ENCODE assay signal across 29 cellular contexts in genomic region chr19:40023969-40024368, GRCh38.
"Had no signal": no experiment of that assay in that cellular context is flagged by ENCODE, and none has a peak within 500 bp of the region (broad histone marks: within the 10 kb centered on the region; RNA-seq: fewer than 3 reads in every experiment).

No MANE protein-coding gene starts in this region.

- H3K4me3 ChIP-seq: adrenal gland, body of pancreas, cardiac muscle cell, colonic mucosa had no signal

- H3K27ac Mint-ChIP-seq: activated CD4-positive, alpha-beta memory T cell treated with anti-CD3 and anti-CD28 coated beads for 36 hours; activated CD4-positive, alpha-beta T cell treated with anti-CD3 and anti-CD28 coated beads for 36 hours; activated CD4-positive, alpha-beta T cell treated with anti-CD3 and anti-CD28 coated beads, Interleukin-2, amount 10 ng/mL, durations not matched to agents 24 days and 14 days; activated CD8-positive, alpha-beta memory T cell treated with anti-CD3 and anti-CD28 coated beads, Interleukin-2, amount 10 ng/mL, durations not matched to agents 7 days and 5 days; activated CD8-positive, alpha-beta T cell treated with anti-CD3 and anti-CD28 coated beads, Interleukin-2, amount 10 ng/mL, durations not matched to agents 7 days and 5 days; activated naive CD8-positive, alpha-beta T cell; activated T-helper 1 cell treated with anti-CD3 and anti-CD28 coated beads, Interleukin-12 subunit alpha, Interleukin-12 subunit beta, Interleukin-2, Interleukin-4 antibody, amounts not matched to agents 30 ng/mL and 10 ng/mL and 1 ng/mL, durations not matched to agents 14 hours and 24 hours and 36 hours had no signal

- H3K27me3 ChIP-seq: adrenal gland, body of pancreas, cardiac muscle cell, colonic mucosa had no signal

- H3K4me1 Mint-ChIP-seq: activated CD4-positive, alpha-beta T cell treated with anti-CD3 and anti-CD28 coated beads for 36 hours; activated CD4-positive, alpha-beta T cell treated with anti-CD3 and anti-CD28 coated beads, Interleukin-2, amount 10 ng/mL, durations not matched to agents 24 days and 14 days; activated CD8-positive, alpha-beta memory T cell treated with anti-CD3 and anti-CD28 coated beads, Interleukin-2, amount 10 ng/mL, durations not matched to agents 7 days and 5 days had no signal

- H3K9me3 ChIP-seq: colonic mucosa had no signal

- FAIRE-seq: frontal cortex had no signal

- H3K27me3 Mint-ChIP-seq: activated CD4-positive, alpha-beta memory T cell treated with anti-CD3 and anti-CD28 coated beads for 36 hours; activated CD4-positive, alpha-beta T cell treated with anti-CD3 and anti-CD28 coated beads for 36 hours; activated CD4-positive, alpha-beta T cell treated with anti-CD3 and anti-CD28 coated beads, Interleukin-2, amount 10 ng/mL, durations not matched to agents 24 days and 14 days; activated CD8-positive, alpha-beta memory T cell treated with anti-CD3 and anti-CD28 coated beads, Interleukin-2, amount 10 ng/mL, durations not matched to agents 7 days and 5 days; activated naive CD8-positive, alpha-beta T cell had no signal

- H3K4me3 Mint-ChIP-seq: activated CD4-positive, alpha-beta memory T cell treated with anti-CD3 and anti-CD28 coated beads for 36 hours; activated CD4-positive, alpha-beta T cell treated with anti-CD3 and anti-CD28 coated beads for 36 hours; activated CD4-positive, alpha-beta T cell treated with anti-CD3 and anti-CD28 coated beads, Interleukin-2, amount 10 ng/mL, durations not matched to agents 24 days and 14 days; activated CD8-positive, alpha-beta memory T cell treated with anti-CD3 and anti-CD28 coated beads, Interleukin-2, amount 10 ng/mL, durations not matched to agents 7 days and 5 days; activated CD8-positive, alpha-beta T cell treated with anti-CD3 and anti-CD28 coated beads, Interleukin-2, amount 10 ng/mL, durations not matched to agents 7 days and 5 days; activated naive CD8-positive, alpha-beta T cell; activated T-helper 1 cell treated with anti-CD3 and anti-CD28 coated beads, Interleukin-12 subunit alpha, Interleukin-12 subunit beta, Interleukin-2, Interleukin-4 antibody, amounts not matched to agents 30 ng/mL and 10 ng/mL and 1 ng/mL, durations not matched to agents 14 hours and 24 hours and 36 hours had no signal

- H3K27ac ChIP-seq: adrenal gland, body of pancreas, cardiac muscle cell, colonic mucosa had no signal

- H3K36me3 ChIP-seq: adrenal gland, cardiac muscle cell, colonic mucosa had no signal

- DNase-seq: activated CD4-positive, alpha-beta memory T cell treated with anti-CD3 and anti-CD28 coated beads for 36 hours; activated CD4-positive, alpha-beta T cell treated with anti-CD3 and anti-CD28 coated beads for 36 hours; activated CD4-positive, alpha-beta T cell treated with anti-CD3 and anti-CD28 coated beads, Interleukin-2, amount 10 ng/mL, durations not matched to agents 24 days and 14 days; activated CD4-positive, CD25-positive, alpha-beta regulatory T cell; activated CD4-positive, CD25-positive, alpha-beta regulatory T cell treated with anti-CD3 and anti-CD28 coated beads, Interleukin-2, amount 50 U/mL, for 72 hours; activated CD8-positive, alpha-beta memory T cell treated with anti-CD3 and anti-CD28 coated beads, Interleukin-2, amount 10 ng/mL, durations not matched to agents 7 days and 5 days; activated CD8-positive, alpha-beta memory T cell treated with anti-CD3 and anti-CD28 coated beads, Interleukin-2, amount 50 U/mL, for 4 hours; activated CD8-positive, alpha-beta T cell treated with anti-CD3 and anti-CD28 coated beads, Interleukin-2, amount 10 ng/mL, durations not matched to agents 7 days and 5 days; activated gamma-delta T cell; activated naive CD4-positive, alpha-beta T cell; activated naive CD4-positive, alpha-beta T cell treated with anti-CD3 and anti-CD28 coated beads, Interleukin-2, amount 50 U/mL, for 16 hours; activated T-cell treated with anti-CD3 and anti-CD28 coated beads, Interleukin-2, amount 50 U/mL, for 1 hour; activated T-cell treated with anti-CD3 and anti-CD28 coated beads, Interleukin-2, amount 50 U/mL, for 48 hours; adrenal gland; amygdala; aorta; body of pancreas; central memory CD4-positive, alpha-beta T cell; cerebellar nuclear complex; colonic mucosa; effector CD8-positive, alpha-beta T cell; foreskin fibroblast; head of caudate nucleus; T-helper 2 cell had no signal

- ATAC-seq: activated CD4-positive, alpha-beta T cell treated with anti-CD3 and anti-CD28 coated beads for 36 hours; activated CD8-positive, alpha-beta memory T cell treated with anti-CD3 and anti-CD28 coated beads, Interleukin-2, amount 10 ng/mL, durations not matched to agents 7 days and 5 days; activated CD8-positive, alpha-beta T cell treated with anti-CD3 and anti-CD28 coated beads, Interleukin-2, amount 10 ng/mL, durations not matched to agents 7 days and 5 days; body of pancreas; esophagus mucosa had no signal

- H3K4me1 ChIP-seq: adrenal gland, body of pancreas, colonic mucosa had no signal
